Comparison of ENCODE assay signal across 23 cellular contexts in the genomic region with DNA sequence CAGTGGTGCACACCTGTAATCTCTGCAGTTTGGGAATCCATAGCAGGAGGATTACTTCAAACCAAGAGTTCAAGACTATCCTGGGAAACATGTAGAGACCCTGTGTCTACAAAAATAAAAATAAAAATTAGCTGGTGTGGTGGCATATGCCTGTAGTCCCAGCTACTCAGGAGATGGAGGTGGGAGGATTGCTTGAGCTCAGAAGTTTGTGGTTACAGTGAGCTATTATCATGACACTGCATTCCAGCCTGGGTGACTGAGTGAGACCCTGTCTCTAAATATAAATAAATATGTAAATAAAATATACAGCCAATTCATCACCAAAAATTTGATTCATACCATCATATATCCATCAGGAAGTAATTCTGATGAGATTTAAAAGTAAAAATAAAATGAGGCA.
"Had no signal": no experiment of that assay in that cellular context is flagged by ENCODE, and none has a peak within 500 bp of the region (broad histone marks: within the 10 kb centered on the region; RNA-seq: fewer than 3 reads in every experiment).

No MANE protein-coding gene starts in this region.

- H3K36me3 ChIP-seq: MG63, Peyer's patch, SJCRH30 had no signal

- ATAC-seq: Right ventricle myocardium inferior, SK-N-SH treated with all-trans-retinoic acid at 6 μM for 48 hours, T-helper 17 cell had no signal

- H3K4me3 ChIP-seq: MG63, PC-9, Peyer's patch, SJCRH30 had no signal

- DNase-seq: Karpas-422; KG1; MG63; NCI-H1092 treated with DMSO at 0.1 percent for 48 hours; NCI-H1436; NCI-H187; NCI-H2029; NCI-H2081 treated with DMSO at 0.1 percent for 48 hours; NCI-H2171; NCI-H226; NCI-H446; NCI-H510A; NCI-H526; NCI-H774; NK-92 treated with Interleukin-12 subunit alpha and Interleukin-12 subunit beta, amount 100 ng/mL, for 24 hours; PC-9; Peyer's patch; SHP77 treated with DMSO at 0.1 percent for 48 hours; SJCRH30; T-helper 1 cell; T-helper 17 cell had no signal

- H3K27ac ChIP-seq: PC-9, Peyer's patch, SJCRH30 had no signal

- H2AFZ ChIP-seq: PC-9 had no signal

- H3K27me3 ChIP-seq: MG63, Peyer's patch, SJCRH30 had no signal

- H3K4me2 ChIP-seq: PC-9 had no signal

- H3K9me3 ChIP-seq: MG63, SJCRH30 had no signal
